ENCODE assay signal across 8 cellular contexts in genomic region chr17:50817142-50817751, GRCh38. TPM values are rescaled to one million over a fixed set of nuclear protein-coding genes. Genes with fewer than 3 reads are reported as not detected.
DNase-seq lines count a peak whose midpoint lies in the region; ATAC-seq and TF ChIP-seq lines count a peak whose summit lies in the region.

No MANE protein-coding gene starts in this region.

- CTCF ChIA-PET in naive thymus-derived CD4-positive, alpha-beta T cell (lab: Charles Lee): interaction anchor here (1.3 to 1.6 kb wide), 3 partner anchors 35 to 144 kb away, joined by 4 to 12 read pairs (median 9); no protein-coding TSS in a partner anchor

- no peak overlapping the region for H3K4me3 Mint-ChIP-seq in HFFc6
- H3K4me3 Mint-ChIP-seq in naive thymus-derived CD4-positive, alpha-beta T cell: peak overlapping the region in 3 of 10 donors; percentile 26 to 38 (median 32)
- no peak overlapping the region for H3K4me3 Mint-ChIP-seq in stimulated activated naive B cell treated with anti-CD40 and anti-IgM and Interleukin-4, amounts not matched to agents 10 μg/mL and 1 μg/mL and 100 μg/mL, for 72 hours

- no peak overlapping the region for H3K27ac ChIP-seq in naive thymus-derived CD4-positive, alpha-beta T cell (ENCODE audit: low read depth, low read length)

- POLR2A ChIA-PET in naive thymus-derived CD4-positive, alpha-beta T cell (lab: Charles Lee): no interaction called here

- H3K36me3 Mint-ChIP-seq in HFFc6 (ENCODE audit: low read depth): no peaks in the 10 kb centered on the region
- no peaks in the 10 kb centered on the region for H3K36me3 Mint-ChIP-seq in naive thymus-derived CD4-positive, alpha-beta T cell
- H3K36me3 Mint-ChIP-seq in stimulated activated naive B cell treated with anti-CD40 and anti-IgM and Interleukin-4, amounts not matched to agents 10 μg/mL and 1 μg/mL and 100 μg/mL, for 72 hours: no peaks in the 10 kb centered on the region

- peak; percentile 48 for DNase-seq in AG08395 (ENCODE audit: low spot score)
- no peak for DNase-seq in HFFc6
- peak; percentile 50 to 58 for DNase-seq in activated CD4-positive, alpha-beta T cell treated with anti-CD3 and anti-CD28 coated beads for 4 hours
- DNase-seq in dermis blood vessel endothelial cell: peak; percentile 50
- DNase-seq in naive thymus-derived CD4-positive, alpha-beta T cell: peak in 8 of 9 donors; percentile 32 to 67 (median 50)
- DNase-seq in stimulated activated naive B cell treated with anti-CD40 and anti-IgM and Interleukin-4, amounts not matched to agents 10 μg/mL and 1 μg/mL and 100 μg/mL, for 72 hours: no peak
- no peak for DNase-seq in NCI-H774 (lab: John Stamatoyannopoulos, UW)

- intact Hi-C loops in naive thymus-derived CD4-positive, alpha-beta T cell (cut with micrococcal nuclease): loop anchor here in 1 of 2 donors (1.0 to 2.0 kb wide), 5 partner anchors 34 to 336 kb away; partner anchors contain the start of gene NME1

- no peaks in the 10 kb centered on the region for H3K9me3 ChIP-seq in naive thymus-derived CD4-positive, alpha-beta T cell (ENCODE audit: control insufficient read depth in 2 of 3, low read length in 3 of 3)

- no peaks in the 10 kb centered on the region for H3K4me1 ChIP-seq in naive thymus-derived CD4-positive, alpha-beta T cell (ENCODE audit: control insufficient read depth in 2 of 2, insufficient read depth in 2 of 2, low read length in 2 of 2)

- H3K27ac Mint-ChIP-seq in HFFc6: no peak overlapping the region
- no peak overlapping the region for H3K27ac Mint-ChIP-seq in naive thymus-derived CD4-positive, alpha-beta T cell
- no peak overlapping the region for H3K27ac Mint-ChIP-seq in stimulated activated naive B cell treated with anti-CD40 and anti-IgM and Interleukin-4, amounts not matched to agents 10 μg/mL and 1 μg/mL and 100 μg/mL, for 72 hours

- H3K9me3 Mint-ChIP-seq in HFFc6: no peaks in the 10 kb centered on the region
- H3K9me3 Mint-ChIP-seq in naive thymus-derived CD4-positive, alpha-beta T cell: peaks cover 0 to 2% (median 0%) of the 10 kb centered on the region in 11 donors
- no peaks in the 10 kb centered on the region for H3K9me3 Mint-ChIP-seq in stimulated activated naive B cell treated with anti-CD40 and anti-IgM and Interleukin-4, amounts not matched to agents 10 μg/mL and 1 μg/mL and 100 μg/mL, for 72 hours

- H3K4me3 ChIP-seq in naive thymus-derived CD4-positive, alpha-beta T cell (ENCODE audit: low read length): no peak overlapping the region

- peak; percentile 88 for ATAC-seq in naive thymus-derived CD4-positive, alpha-beta T cell
- ATAC-seq in stimulated activated naive B cell treated with anti-CD40 and anti-IgM and Interleukin-4, amounts not matched to agents 10 μg/mL and 1 μg/mL and 100 μg/mL, for 72 hours (replicated peaks): peak; percentile 56 to 76
- ATAC-seq in GM21619 (IDR thresholded peaks at IDR 0.05; ENCODE audit: unreplicated experiment): no peak

- peaks cover 11% of the 10 kb centered on the region for H3K4me1 Mint-ChIP-seq in HFFc6 (ENCODE audit: low read depth)
- peaks cover 0 to 9% (median 3%) of the 10 kb centered on the region in 7 donors for H3K4me1 Mint-ChIP-seq in naive thymus-derived CD4-positive, alpha-beta T cell
- peaks cover 6 to 16% of the 10 kb centered on the region in 2 donors for H3K4me1 Mint-ChIP-seq in stimulated activated naive B cell treated with anti-CD40 and anti-IgM and Interleukin-4, amounts not matched to agents 10 μg/mL and 1 μg/mL and 100 μg/mL, for 72 hours

- no peaks in the 10 kb centered on the region for H3K36me3 ChIP-seq in naive thymus-derived CD4-positive, alpha-beta T cell (ENCODE audit: control insufficient read depth in 2 of 3, insufficient read depth in 3 of 3, low read length in 3 of 3)

- H3K27me3 ChIP-seq in naive thymus-derived CD4-positive, alpha-beta T cell (ENCODE audit: control insufficient read depth in 2 of 2, insufficient read depth in 2 of 2, low read length in 2 of 2): no peaks in the 10 kb centered on the region

- peak; percentile 88 for TF ChIP-seq CTCF in HFFc6 (IDR thresholded peaks at IDR 0.05)

- peaks cover 16% of the 10 kb centered on the region for H3K27me3 Mint-ChIP-seq in HFFc6 (ENCODE audit: insufficient read depth)
- peaks cover 6 to 34% (median 13%) of the 10 kb centered on the region in 5 donors for H3K27me3 Mint-ChIP-seq in naive thymus-derived CD4-positive, alpha-beta T cell
- H3K27me3 Mint-ChIP-seq in stimulated activated naive B cell treated with anti-CD40 and anti-IgM and Interleukin-4, amounts not matched to agents 10 μg/mL and 1 μg/mL and 100 μg/mL, for 72 hours: peaks cover 24 to 41% of the 10 kb centered on the region in 2 donors

RNA-seq across cellular contexts. Expression of gene WFIKKN2, which starts 18.1 kb away (rescaled TPM):
- total RNA-seq in HFFc6 (2021; fragmentation: NEBNext Ultra II Directional; extraction: Animal tissue kit (Norgen Biotek cat#: 25700)): under 1 TPM in 3 of 6 experiments, not detected in 3; 0.05 to 0.07 (median 0.05) TPM
- not detected in 2 replicates for total RNA-seq in dermis blood vessel endothelial cell
- total RNA-seq in naive thymus-derived CD4-positive, alpha-beta T cell: not detected
- not detected for polyA plus RNA-seq in naive thymus-derived CD4-positive, alpha-beta T cell

RNA-seq across cellular contexts. Expression of gene TOB1, which starts 48.9 kb away (rescaled TPM):
- 10 to 100 TPM; 76.3 to 94.1 (median 89.1) TPM for total RNA-seq in HFFc6 (2021; fragmentation: NEBNext Ultra II Directional; extraction: Animal tissue kit (Norgen Biotek cat#: 25700))
- 2.9 and 4.4 TPM in 2 replicates for total RNA-seq in dermis blood vessel endothelial cell
- 100 to 1,000 TPM in 4 of 5 experiments, 10 to 100 TPM in 1; 51.5 to 261 (median 131) TPM for total RNA-seq in naive thymus-derived CD4-positive, alpha-beta T cell
- polyA plus RNA-seq in naive thymus-derived CD4-positive, alpha-beta T cell: 10 to 100 TPM; 27.9 to 33.7 TPM

RNA-seq across cellular contexts. Expression of gene ANKRD40CL, which starts 49.9 kb away (rescaled TPM):
- total RNA-seq in HFFc6 (2021; fragmentation: NEBNext Ultra II Directional; extraction: Animal tissue kit (Norgen Biotek cat#: 25700)): not detected
- not detected in 2 replicates for total RNA-seq in dermis blood vessel endothelial cell
- not detected for total RNA-seq in naive thymus-derived CD4-positive, alpha-beta T cell
- polyA plus RNA-seq in naive thymus-derived CD4-positive, alpha-beta T cell: not detected

Comparison
In these comparisons a context has a peak if more than half of its experiments do, and no peak if none do; other contexts are left out.
1. DNase-seq: peak in AG08395 (single experiment), activated CD4-positive, alpha-beta T cell treated with anti-CD3 and anti-CD28 coated beads for 4 hours (2 of 2), dermis blood vessel endothelial cell (single experiment) and naive thymus-derived CD4-positive, alpha-beta T cell (8 of 9); none in HFFc6 (single experiment), stimulated activated naive B cell treated with anti-CD40 and anti-IgM and Interleukin-4, amounts not matched to agents 10 μg/mL and 1 μg/mL and 100 μg/mL, for 72 hours (single experiment) and NCI-H774 (single experiment).